Comparison of ENCODE assay signal across 15 cellular contexts in the genomic region with DNA sequence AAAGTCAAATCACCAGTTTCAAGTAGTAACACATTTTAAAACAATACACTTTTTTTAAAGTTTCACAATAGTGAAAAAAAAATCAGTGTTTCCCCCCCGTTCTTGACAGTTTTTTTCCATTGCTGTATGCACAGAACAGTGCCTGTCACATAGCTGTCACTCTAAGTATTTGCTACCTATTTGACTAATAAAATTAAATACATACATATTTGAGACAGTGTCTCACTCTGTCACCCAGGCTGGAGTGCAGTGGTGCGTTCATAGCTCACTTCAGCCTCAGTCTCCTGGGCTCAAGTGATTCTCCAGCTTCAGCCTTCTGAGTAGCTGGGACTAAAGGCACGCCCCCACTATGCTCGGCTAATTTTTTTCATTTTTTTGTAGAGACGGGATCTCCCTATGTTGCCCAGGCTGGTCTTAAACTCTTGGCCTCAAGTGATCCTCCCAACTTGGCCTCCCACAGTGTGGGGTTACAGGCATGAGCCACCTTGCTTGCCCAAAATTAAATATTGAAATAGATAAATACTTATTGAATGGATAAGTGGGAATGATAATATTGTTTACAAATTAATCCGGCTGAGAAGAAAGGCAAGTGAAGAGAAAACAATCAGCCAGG. TPM values are rescaled to one million over a fixed set of nuclear protein-coding genes. Genes with fewer than 3 reads are reported as not detected.
DNase-seq lines count a peak whose midpoint lies in the region; ATAC-seq and TF ChIP-seq lines count a peak whose summit lies in the region.
"Had no signal": no experiment of that assay in that cellular context is flagged by ENCODE, and none has a peak within 500 bp of the region (broad histone marks: within the 10 kb centered on the region; RNA-seq: fewer than 3 reads in every experiment).

No MANE protein-coding gene starts in this region.

- H3K4ac ChIP-seq in mesendoderm (ENCODE audit: low read depth, low read length), result no peak overlapping the region

- no peaks in the 10 kb centered on the region for H3K79me2 ChIP-seq in OCI-LY3 (ENCODE audit: low read length)
- no peaks in the 10 kb centered on the region for H3K79me2 ChIP-seq in mesendoderm (ENCODE audit: control insufficient read depth, insufficient read depth, low read length)

- no peaks in the 10 kb centered on the region for H3K9me3 ChIP-seq in OCI-LY3 (ENCODE audit: insufficient read depth, low read length)
- H3K9me3 ChIP-seq: gastrocnemius medialis had no signal

- no peak overlapping the region for H3K23ac ChIP-seq in mesendoderm (ENCODE audit: low read length)

- H3K4me1 ChIP-seq in OCI-LY3 (ENCODE audit: low read length), result peaks cover 3% of the 10 kb centered on the region; the same call in 1 of the 2 replicates
- H3K4me1 ChIP-seq in mesendoderm (ENCODE audit: control insufficient read depth, low read depth, low read length), result peaks cover 2% of the 10 kb centered on the region
- H3K4me1 ChIP-seq: gastrocnemius medialis had no signal

- peak overlapping the region; percentile 28 for H2AFZ ChIP-seq in OCI-LY3 (ENCODE audit: low read depth, low read length)

- peak overlapping the region in 1 of 2 donors; percentile 55 for H3K27ac Mint-ChIP-seq in activated naive CD4-positive, alpha-beta T cell treated with anti-CD3 and anti-CD28 coated beads, Interleukin-2, amount 50 U/mL, for 72 hours
- H3K27ac Mint-ChIP-seq: effector memory CD8-positive, alpha-beta T cell had no signal

- no peak for TF ChIP-seq CTCF in OCI-LY3 (IDR thresholded peaks at IDR 0.05; ENCODE audit: low read depth, low read length)

- H2BK5ac ChIP-seq in mesendoderm (ENCODE audit: low read length), result no peak overlapping the region

- no peaks in the 10 kb centered on the region for H3K9me3 Mint-ChIP-seq in activated naive CD4-positive, alpha-beta T cell treated with anti-CD3 and anti-CD28 coated beads, Interleukin-2, amount 50 U/mL, for 72 hours
- H3K9me3 Mint-ChIP-seq: effector memory CD8-positive, alpha-beta T cell had no signal

- no peaks in the 10 kb centered on the region for H3K36me3 ChIP-seq in OCI-LY3 (replicated peaks; ENCODE audit: low read depth, low read length)
- no peaks in the 10 kb centered on the region for H3K36me3 ChIP-seq in mesendoderm (ENCODE audit: control insufficient read depth, insufficient read depth, low read length)
- H3K36me3 ChIP-seq: gastrocnemius medialis had no signal

- H3K4me2 ChIP-seq in OCI-LY3 (ENCODE audit: low read length), result peak overlapping the region; percentile 80
- no peak overlapping the region for H3K4me2 ChIP-seq in mesendoderm (ENCODE audit: low read length)

- no peaks in the 10 kb centered on the region for H3K79me1 ChIP-seq in mesendoderm (ENCODE audit: low read length)

- no peak overlapping the region for H4K5ac ChIP-seq in mesendoderm (ENCODE audit: low read length)

- no peak overlapping the region for H2AK5ac ChIP-seq in mesendoderm (ENCODE audit: low read length)

- no peak overlapping the region for H4K8ac ChIP-seq in mesendoderm (ENCODE audit: low read depth, low read length)

- peak overlapping the region; percentile 66 for H3K56ac ChIP-seq in mesendoderm (ENCODE audit: low read length)

- H4K20me1 ChIP-seq in OCI-LY3 (ENCODE audit: insufficient read depth, low read length), result no peaks in the 10 kb centered on the region

- ATAC-seq in activated naive CD4-positive, alpha-beta T cell treated with anti-CD3 and anti-CD28 coated beads, Interleukin-2, amount 50 U/mL, for 72 hours, result peak; percentile 54 to 78

- no peak for DNase-seq in activated naive CD4-positive, alpha-beta T cell treated with anti-CD3 and anti-CD28 coated beads, Interleukin-2, amount 50 U/mL, for 72 hours (ENCODE audit: low spot score in 2 of 2)
- DNase-seq in activated naive CD4-positive, alpha-beta T cell treated with anti-CD3 and anti-CD28 coated beads, Interleukin-2, amount 50 U/mL, for 16 hours, result no peak
- DNase-seq in mesendoderm, result no peak
- no peak for DNase-seq in NCI-H2171 (lab: John Stamatoyannopoulos, UW)
- no peak for DNase-seq in NCI-H1105 treated with DMSO at 0.1 percent for 48 hours (lab: John Stamatoyannopoulos, UW)
- DNase-seq: activated gamma-delta T cell, gastrocnemius medialis, kidney glomerular epithelial cell had no signal

- no peak overlapping the region for H2BK15ac ChIP-seq in mesendoderm (replicated peaks; ENCODE audit: low read depth)

- H3K9ac ChIP-seq in OCI-LY3 (ENCODE audit: low read length), result 0 out of 2 replicates have a peak overlapping the region, but pooled peaks have one; percentile 1
- H3K9ac ChIP-seq in mesendoderm (ENCODE audit: low read length), result no peak overlapping the region

- H3K27ac ChIP-seq in OCI-LY3 (ENCODE audit: low read length), result no peak overlapping the region
- H3K27ac ChIP-seq in mesendoderm (ENCODE audit: low read depth, low read length), result no peak overlapping the region
- H3K27ac ChIP-seq: gastrocnemius medialis had no signal

- no peak overlapping the region for H3K18ac ChIP-seq in mesendoderm (ENCODE audit: low read length)

- H2BK120ac ChIP-seq in mesendoderm (ENCODE audit: low read depth, low read length), result no peak overlapping the region

- no CpG with 5 or more reads among the region's 6 CpGs for WGBS in mesendoderm (ENCODE audit: extremely low coverage, insufficient coverage, low lambda C conversion rate)

- H3K36me3 Mint-ChIP-seq in activated naive CD4-positive, alpha-beta T cell treated with anti-CD3 and anti-CD28 coated beads, Interleukin-2, amount 50 U/mL, for 72 hours, result no peaks in the 10 kb centered on the region
- H3K36me3 Mint-ChIP-seq: naive B cell had no signal

- H3K27me3 ChIP-seq in OCI-LY3 (ENCODE audit: low read depth, low read length) (peaks cover 37% of the 10 kb centered on the region), mesendoderm (ENCODE audit: insufficient read depth, low read length, poor library complexity) (no peaks in the 10 kb centered on the region)

- H3K4me3 ChIP-seq in OCI-LY3 (ENCODE audit: low read length), result peak overlapping the region; percentile 70
- H3K4me3 ChIP-seq in mesendoderm (ENCODE audit: low read length), result no peak overlapping the region
- H3K4me3 ChIP-seq: gastrocnemius medialis had no signal

RNA-seq across cellular contexts. Expression of a gene that starts 12.6 kb away (rescaled TPM):
- total RNA-seq in activated naive CD4-positive, alpha-beta T cell treated with anti-CD3 and anti-CD28 coated beads, Interleukin-2, amount 50 U/mL, for 72 hours, result not detected
- 0.88 TPM for polyA plus RNA-seq in mesendoderm (2013, experiment 1 of 2)
- polyA plus RNA-seq in mesendoderm (2013, experiment 2 of 2), result 0.97 TPM
- total RNA-seq: gastrocnemius medialis, M059J, pulmonary artery endothelial cell had no signal

RNA-seq across cellular contexts. Expression of a gene that starts 18.0 kb away (rescaled TPM):
- total RNA-seq in activated naive CD4-positive, alpha-beta T cell treated with anti-CD3 and anti-CD28 coated beads, Interleukin-2, amount 50 U/mL, for 72 hours, result under 1 TPM in 1 of 2 donors, not detected in 1; 0.76 TPM
- polyA plus RNA-seq in mesendoderm (2013, experiment 1 of 2), result 3.5 TPM
- polyA plus RNA-seq in mesendoderm (2013, experiment 2 of 2), result 4.0 TPM
- total RNA-seq: bronchial epithelial cell, gastrocnemius medialis, M059J, pulmonary artery endothelial cell had no signal

RNA-seq across cellular contexts. Expression of a gene that starts 18.3 kb away (rescaled TPM):
- 100 to 1,000 TPM; 229 to 347 TPM for total RNA-seq in activated naive CD4-positive, alpha-beta T cell treated with anti-CD3 and anti-CD28 coated beads, Interleukin-2, amount 50 U/mL, for 72 hours
- polyA plus RNA-seq in mesendoderm (2013, experiment 1 of 2), result 373 TPM
- polyA plus RNA-seq in mesendoderm (2013, experiment 2 of 2), result 377 TPM

RNA-seq across cellular contexts. Expression of a gene that starts 57.3 kb away (rescaled TPM):
- total RNA-seq in activated naive CD4-positive, alpha-beta T cell treated with anti-CD3 and anti-CD28 coated beads, Interleukin-2, amount 50 U/mL, for 72 hours, result not detected
- not detected for polyA plus RNA-seq in mesendoderm (2013, experiment 1 of 2)
- polyA plus RNA-seq in mesendoderm (2013, experiment 2 of 2), result not detected
- total RNA-seq: Daoy, gastrocnemius medialis, M059J had no signal
